Comparison of ENCODE assay signal across 2 cellular contexts in genomic region chr12:1546931-1547640, GRCh38.
TF ChIP-seq lines count a peak whose summit lies in the region.

No MANE protein-coding gene starts in this region.

TF ChIP-seq in GM12878, 131 proteins besides CTCF, POLR2A, EP300 and RAD21:
- TF ChIP-seq STAT1 (conservative IDR thresholded peaks at IDR 0.05) (no peak), RUNX3 (IDR thresholded peaks at IDR 0.05; ENCODE audit: low read length) (peak; percentile 30; the same call in 1 of the 2 replicates)

TF ChIP-seq in HEK293T, 16 proteins besides CTCF, POLR2A, EP300 and RAD21:
- TF ChIP-seq CTBP1 (IDR thresholded peaks at IDR 0.05; ENCODE audit: borderline replicate concordance), result no peak
- no peak for TF ChIP-seq SUZ12 (IDR thresholded peaks at IDR 0.05)
- TF ChIP-seq FOXM1 (IDR thresholded peaks at IDR 0.05; ENCODE audit: borderline replicate concordance), result no peak
- TF ChIP-seq L3MBTL2 (conservative IDR thresholded peaks at IDR 0.05), result no peak
- TF ChIP-seq FOXK2 (IDR thresholded peaks at IDR 0.05), result no peak
- TF ChIP-seq TARDBP (IDR thresholded peaks at IDR 0.05), result no peak
- TF ChIP-seq HDGF (IDR thresholded peaks at IDR 0.05; ENCODE audit: borderline replicate concordance), result no peak
- no peak for TF ChIP-seq BHLHE40 (IDR thresholded peaks at IDR 0.05; ENCODE audit: borderline replicate concordance)
- TF ChIP-seq SP1 (IDR thresholded peaks at IDR 0.05), result no peak
- no peak for TF ChIP-seq LEF1 (IDR thresholded peaks at IDR 0.05; ENCODE audit: borderline replicate concordance)
- no peak for TF ChIP-seq PKNOX1 (IDR thresholded peaks at IDR 0.05)
- TF ChIP-seq ARNT (IDR thresholded peaks at IDR 0.05), result no peak
- no peak for TF ChIP-seq ZNF384 (IDR thresholded peaks at IDR 0.05)
- no peak for TF ChIP-seq ELF4 (IDR thresholded peaks at IDR 0.05)
- TF ChIP-seq NFRKB (IDR thresholded peaks at IDR 0.05), result no peak
- no peak for TF ChIP-seq FOXA1 (IDR thresholded peaks at IDR 0.05)
